In genomic region chr3:187016639-187017345, GRCh38 we compare ENCODE assay signal across 1 cellular context.
TF ChIP-seq lines count a peak whose summit lies in the region.

No MANE protein-coding gene starts in this region.

TF ChIP-seq in HepG2, 621 proteins besides CTCF, POLR2A, EP300 and RAD21 (continued from another document and continues in another):
- no peak for TF ChIP-seq ZNF512B (CRISPR knock-in tag; IDR thresholded peaks at IDR 0.05; ENCODE audit: borderline replicate concordance)
- no peak for TF ChIP-seq ZBTB34 (CRISPR knock-in tag; IDR thresholded peaks at IDR 0.05)
- TF ChIP-seq ZNF253 (CRISPR knock-in tag; IDR thresholded peaks at IDR 0.05; ENCODE audit: borderline replicate concordance): no peak
- TF ChIP-seq ZBED4 (CRISPR knock-in tag; IDR thresholded peaks at IDR 0.05; ENCODE audit: borderline replicate concordance): no peak
- TF ChIP-seq PPARG (CRISPR knock-in tag; conservative IDR thresholded peaks at IDR 0.05): no peak
- no peak for TF ChIP-seq ZNF354B (CRISPR knock-in tag; IDR thresholded peaks at IDR 0.05)
- TF ChIP-seq TOPORS (CRISPR knock-in tag; IDR thresholded peaks at IDR 0.05): no peak
- TF ChIP-seq ZSCAN25 (CRISPR knock-in tag; IDR thresholded peaks at IDR 0.05): no peak
- TF ChIP-seq ZNF232 (CRISPR knock-in tag; IDR thresholded peaks at IDR 0.05; ENCODE audit: borderline replicate concordance): no peak
- 0 out of 2 replicates have a peak, but pooled peaks have one; percentile 40 for TF ChIP-seq FOSL2 (CRISPR knock-in tag; IDR thresholded peaks at IDR 0.05)
- TF ChIP-seq NR1H2 (CRISPR knock-in tag; IDR thresholded peaks at IDR 0.05; ENCODE audit: borderline replicate concordance, low read depth): no peak
- no peak for TF ChIP-seq PLSCR1 (CRISPR knock-in tag; IDR thresholded peaks at IDR 0.05; ENCODE audit: borderline replicate concordance)
- no peak for TF ChIP-seq RCOR2 (CRISPR knock-in tag; IDR thresholded peaks at IDR 0.05)
- TF ChIP-seq IRF2 (CRISPR knock-in tag; IDR thresholded peaks at IDR 0.05): no peak
- peak; percentile 59; the same call in 1 of the 2 replicates for TF ChIP-seq ZNF652 (CRISPR knock-in tag; IDR thresholded peaks at IDR 0.05; ENCODE audit: borderline replicate concordance, low read depth)
- TF ChIP-seq JUN (CRISPR knock-in tag; IDR thresholded peaks at IDR 0.05): no peak
- TF ChIP-seq ZMYM3 (CRISPR knock-in tag; IDR thresholded peaks at IDR 0.05): no peak
- no peak for TF ChIP-seq MAF1 (CRISPR knock-in tag; IDR thresholded peaks at IDR 0.05; ENCODE audit: borderline replicate concordance)
- no peak for TF ChIP-seq ZNF280D (CRISPR knock-in tag; IDR thresholded peaks at IDR 0.05)
- TF ChIP-seq ZNF746 (CRISPR knock-in tag; IDR thresholded peaks at IDR 0.05): no peak
- no peak for TF ChIP-seq ZMAT5 (CRISPR knock-in tag; IDR thresholded peaks at IDR 0.05; ENCODE audit: borderline replicate concordance, low read depth)
- no peak for TF ChIP-seq YEATS2 (CRISPR knock-in tag; IDR thresholded peaks at IDR 0.05; ENCODE audit: borderline replicate concordance)
- no peak for TF ChIP-seq ZNF350 (CRISPR knock-in tag; IDR thresholded peaks at IDR 0.05; ENCODE audit: borderline replicate concordance, low read depth)
- TF ChIP-seq SNAI1 (CRISPR knock-in tag; IDR thresholded peaks at IDR 0.05; ENCODE audit: borderline replicate concordance): no peak
- no peak for TF ChIP-seq TSC22D2 (CRISPR knock-in tag; IDR thresholded peaks at IDR 0.05; ENCODE audit: borderline replicate concordance)
- no peak for TF ChIP-seq NR3C1 (CRISPR knock-in tag; IDR thresholded peaks at IDR 0.05)
- TF ChIP-seq ZFX (CRISPR knock-in tag; IDR thresholded peaks at IDR 0.05; ENCODE audit: low read depth): peak; percentile 36; the same call in 1 of the 2 replicates
- TF ChIP-seq ESRRA (CRISPR knock-in tag; IDR thresholded peaks at IDR 0.05; ENCODE audit: low read depth): no peak
- no peak for TF ChIP-seq MYNN (CRISPR knock-in tag; IDR thresholded peaks at IDR 0.05; ENCODE audit: low read depth)
- TF ChIP-seq FUBP1 (CRISPR knock-in tag; IDR thresholded peaks at IDR 0.05; ENCODE audit: borderline replicate concordance): no peak
- TF ChIP-seq ZNF883 (CRISPR knock-in tag; IDR thresholded peaks at IDR 0.05; ENCODE audit: not compliant biosample characterization): no peak
- TF ChIP-seq KAT8 (CRISPR knock-in tag; IDR thresholded peaks at IDR 0.05): no peak
- TF ChIP-seq JARID2 (CRISPR knock-in tag; IDR thresholded peaks at IDR 0.05; ENCODE audit: insufficient replicate concordance): no peak
- 0 out of 2 replicates have a peak, but pooled peaks have one; percentile 12 for TF ChIP-seq SAP130 (CRISPR knock-in tag; IDR thresholded peaks at IDR 0.05; ENCODE audit: low read depth)
- TF ChIP-seq TEAD3 (CRISPR knock-in tag; optimal IDR thresholded peaks at IDR 0.05; ENCODE audit: borderline replicate concordance): peak; percentile 26
- TF ChIP-seq YEATS4 (CRISPR knock-in tag; IDR thresholded peaks at IDR 0.05; ENCODE audit: borderline replicate concordance): no peak
- TF ChIP-seq ZNF570 (CRISPR knock-in tag; IDR thresholded peaks at IDR 0.05; ENCODE audit: borderline replicate concordance): no peak
- TF ChIP-seq ZKSCAN5 (CRISPR knock-in tag; IDR thresholded peaks at IDR 0.05): no peak
- TF ChIP-seq ZNF788 (CRISPR knock-in tag; IDR thresholded peaks at IDR 0.05; ENCODE audit: borderline replicate concordance): no peak
- TF ChIP-seq HHEX (CRISPR knock-in tag; IDR thresholded peaks at IDR 0.05): no peak
- TF ChIP-seq HIC2 (CRISPR knock-in tag; IDR thresholded peaks at IDR 0.05; ENCODE audit: low read depth): no peak
- TF ChIP-seq MTERF4 (CRISPR knock-in tag; IDR thresholded peaks at IDR 0.05): no peak
- TF ChIP-seq CCDC6 (CRISPR knock-in tag; IDR thresholded peaks at IDR 0.05): no peak
- peak; percentile 41; the same call in 1 of the 2 replicates for TF ChIP-seq RARA (CRISPR knock-in tag; IDR thresholded peaks at IDR 0.05)
- TF ChIP-seq ZNF672 (CRISPR knock-in tag; IDR thresholded peaks at IDR 0.05): no peak
- no peak for TF ChIP-seq ZBTB39 (CRISPR knock-in tag; IDR thresholded peaks at IDR 0.05)
- TF ChIP-seq CEBPG (CRISPR knock-in tag; IDR thresholded peaks at IDR 0.05): peak; percentile 76
